ENCODE assay signal across 2 cellular contexts in genomic region chr16:27641734-27642415, GRCh38.
A peak's percentile ranks its signal among the peaks of the same experiment; 100 is the strongest.
TF ChIP-seq lines count a peak whose summit lies in the region.

No MANE protein-coding gene starts in this region.

TF ChIP-seq in HEK293, 187 proteins besides CTCF, POLR2A, EP300 and RAD21:
- TF ChIP-seq ZNF580 (tag by site-specific recombination; IDR thresholded peaks at IDR 0.05) = peak; percentile 81; the same call in 1 of the 2 replicates
- peak; percentile 95 for TF ChIP-seq ZNF146 (tag by site-specific recombination; IDR thresholded peaks at IDR 0.05)

TF ChIP-seq in K562, 482 proteins besides CTCF, POLR2A, EP300 and RAD21:
- TF ChIP-seq ZNF146 (CRISPR knock-in tag; IDR thresholded peaks at IDR 0.05; ENCODE audit: unreplicated experiment) = peak; percentile 38
